10 cellular contexts compared by ENCODE assay signal in genomic region chr10:61828034-61828433, GRCh38.
"Had no signal": no experiment of that assay in that cellular context is flagged by ENCODE, and none has a peak within 500 bp of the region (broad histone marks: within the 10 kb centered on the region; RNA-seq: fewer than 3 reads in every experiment).

No MANE protein-coding gene starts in this region.

- H3K36me3 ChIP-seq: HAP-1 had no signal

- DNase-seq: GM23248, GOT3, H7, HFFc6, KG1 had no signal

- H3K9me3 Mint-ChIP-seq: HFFc6, IgD-negative memory B cell had no signal

- H3K27ac ChIP-seq: GM23248, HL-60 had no signal

- ATAC-seq: HCT116, HepG2 had no signal

- H3K4me3 ChIP-seq: GM23248, HAP-1 had no signal

- H3K4me1 Mint-ChIP-seq: IgD-negative memory B cell had no signal

- H3K9me3 ChIP-seq: HAP-1 had no signal

- H2AFZ ChIP-seq: GM23248 had no signal

- H3K27ac Mint-ChIP-seq: HFFc6, IgD-negative memory B cell had no signal

- H3K9ac ChIP-seq: GM23248 had no signal

- H3K27me3 Mint-ChIP-seq: IgD-negative memory B cell had no signal

- H3K4me3 Mint-ChIP-seq: HFFc6, IgD-negative memory B cell had no signal

- FAIRE-seq: HepG2 had no signal
